In genomic region chr16:229731-230281, GRCh38 we compare ENCODE assay signal across 8 cellular contexts. TPM values are rescaled to one million over a fixed set of nuclear protein-coding genes. Genes with fewer than 3 reads are reported as not detected.
A peak's percentile ranks its signal among the peaks of the same experiment; 100 is the strongest.
DNase-seq lines count a peak whose midpoint lies in the region; ATAC-seq, FAIRE-seq and TF ChIP-seq lines count a peak whose summit lies in the region.

No MANE protein-coding gene starts in this region.

- no peaks in the 10 kb centered on the region for H3K9me3 ChIP-seq in right lobe of liver
- no peaks in the 10 kb centered on the region for H3K9me3 ChIP-seq in tibial nerve
- H3K9me3 ChIP-seq in small intestine (ENCODE audit: control insufficient read depth, low read depth), result no peaks in the 10 kb centered on the region

- FAIRE-seq in small intestine (lab: Jason Lieb, UNC), result no peak

- TF ChIP-seq POLR2A in right lobe of liver (IDR thresholded peaks at IDR 0.05) (no peak), tibial nerve (IDR thresholded peaks at IDR 0.05) (no peak)

- no peaks in the 10 kb centered on the region for H3K9me3 Mint-ChIP-seq in activated naive CD4-positive, alpha-beta T cell treated with anti-CD3 and anti-CD28 coated beads, Interleukin-2, amount 10 ng/mL, durations not matched to agents 7 days and 5 days
- no peaks in the 10 kb centered on the region for H3K9me3 Mint-ChIP-seq in activated naive CD8-positive, alpha-beta T cell treated with anti-CD3 and anti-CD28 coated beads, Interleukin-2, amount 50 U/mL, for 24 hours

- CTCF ChIA-PET in activated naive CD4-positive, alpha-beta T cell treated with anti-CD3 and anti-CD28 coated beads, Interleukin-2, amount 10 ng/mL, durations not matched to agents 7 days and 5 days (lab: Charles Lee), result interaction anchor here (2.4 kb wide), 1 partner anchor 133 kb away, joined by 12 read pairs; no protein-coding TSS in a partner anchor

- H3K36me3 Mint-ChIP-seq in activated naive CD4-positive, alpha-beta T cell treated with anti-CD3 and anti-CD28 coated beads, Interleukin-2, amount 10 ng/mL, durations not matched to agents 7 days and 5 days, result peaks cover 22% of the 10 kb centered on the region
- H3K36me3 Mint-ChIP-seq in activated naive CD8-positive, alpha-beta T cell treated with anti-CD3 and anti-CD28 coated beads, Interleukin-2, amount 50 U/mL, for 24 hours (ENCODE audit: low read depth), result peaks cover 33% of the 10 kb centered on the region

- no peak overlapping the region for H3K27ac ChIP-seq in right lobe of liver
- H3K27ac ChIP-seq in tibial nerve, result peak overlapping the region; percentile 97 to 100 (median 98)
- no peak overlapping the region for H3K27ac ChIP-seq in small intestine (ENCODE audit: low read depth in 1 of 2, low read length in 1 of 2)

- no peak for ATAC-seq in activated naive CD8-positive, alpha-beta T cell treated with anti-CD3 and anti-CD28 coated beads, Interleukin-2, amount 50 U/mL, for 24 hours
- no peak for ATAC-seq in right lobe of liver

- H3K4me1 ChIP-seq in right lobe of liver, result peaks cover 0 to 14% (median 6%) of the 10 kb centered on the region in 4 donors
- peaks cover 0 to 36% (median 12%) of the 10 kb centered on the region in 4 donors for H3K4me1 ChIP-seq in tibial nerve
- peaks cover 3 to 5% of the 10 kb centered on the region in 2 donors for H3K4me1 ChIP-seq in small intestine (ENCODE audit: control insufficient read depth in 2 of 2, insufficient read depth in 1 of 2, low read depth in 1 of 2, low read length in 1 of 2)

- peaks cover 40% of the 10 kb centered on the region for H3K4me1 Mint-ChIP-seq in activated naive CD4-positive, alpha-beta T cell treated with anti-CD3 and anti-CD28 coated beads, Interleukin-2, amount 10 ng/mL, durations not matched to agents 7 days and 5 days
- H3K4me1 Mint-ChIP-seq in activated naive CD8-positive, alpha-beta T cell treated with anti-CD3 and anti-CD28 coated beads, Interleukin-2, amount 50 U/mL, for 24 hours, result peaks cover 40% of the 10 kb centered on the region

- peak overlapping the region; percentile 94 for H3K4me3 Mint-ChIP-seq in activated naive CD4-positive, alpha-beta T cell treated with anti-CD3 and anti-CD28 coated beads, Interleukin-2, amount 10 ng/mL, durations not matched to agents 7 days and 5 days
- peak overlapping the region; percentile 92 for H3K4me3 Mint-ChIP-seq in activated naive CD8-positive, alpha-beta T cell treated with anti-CD3 and anti-CD28 coated beads, Interleukin-2, amount 50 U/mL, for 24 hours

- H3K27ac Mint-ChIP-seq in activated naive CD4-positive, alpha-beta T cell treated with anti-CD3 and anti-CD28 coated beads, Interleukin-2, amount 10 ng/mL, durations not matched to agents 7 days and 5 days, result peak overlapping the region; percentile 93
- H3K27ac Mint-ChIP-seq in activated naive CD8-positive, alpha-beta T cell treated with anti-CD3 and anti-CD28 coated beads, Interleukin-2, amount 50 U/mL, for 24 hours, result peak overlapping the region; percentile 60

- intact Hi-C loops in right lobe of liver (cut with DNase I), result loop anchor here in 1 of 2 donors (10.0 kb wide), 1 partner anchor 135 kb away; no protein-coding TSS in a partner anchor

- no peak for TF ChIP-seq EP300 in tibial nerve (IDR thresholded peaks at IDR 0.05)

- H3K27me3 ChIP-seq in right lobe of liver, result no peaks in the 10 kb centered on the region
- H3K27me3 ChIP-seq in tibial nerve, result no peaks in the 10 kb centered on the region
- H3K27me3 ChIP-seq in small intestine (ENCODE audit: control insufficient read depth in 2 of 2, insufficient read depth in 2 of 2, low read length in 2 of 2), result no peaks in the 10 kb centered on the region

- peaks cover 5% of the 10 kb centered on the region for H3K27me3 Mint-ChIP-seq in activated naive CD4-positive, alpha-beta T cell treated with anti-CD3 and anti-CD28 coated beads, Interleukin-2, amount 10 ng/mL, durations not matched to agents 7 days and 5 days
- peaks cover 2% of the 10 kb centered on the region for H3K27me3 Mint-ChIP-seq in activated naive CD8-positive, alpha-beta T cell treated with anti-CD3 and anti-CD28 coated beads, Interleukin-2, amount 50 U/mL, for 24 hours

- no peak for TF ChIP-seq CTCF in right lobe of liver (IDR thresholded peaks at IDR 0.05)
- TF ChIP-seq CTCF in tibial nerve (IDR thresholded peaks at IDR 0.05), result no peak

- DNase-seq in activated naive CD4-positive, alpha-beta T cell treated with anti-CD3 and anti-CD28 coated beads, Interleukin-2, amount 10 ng/mL, durations not matched to agents 7 days and 5 days, result no peak
- DNase-seq in activated naive CD4-positive, alpha-beta T cell (lab: John Stamatoyannopoulos, UW), result no peak
- no peak for DNase-seq in activated naive CD8-positive, alpha-beta T cell treated with anti-CD3 and anti-CD28 coated beads, Interleukin-2, amount 50 U/mL, for 24 hours
- DNase-seq in right lobe of liver (no peak), tibial nerve (ENCODE audit: low spot score in 2 of 2) (no peak), small intestine (no peak), middle frontal gyrus (ENCODE audit: extremely low spot score, low spot score) (no peak), mucosa of gallbladder (ENCODE audit: low spot score) (no peak)

- WGBS in right lobe of liver (ENCODE audit: insufficient coverage, low coverage, low lambda C conversion rate, missing lambda C conversion rate), result 69% methylated on average over 22 of the region's 22 CpGs
- WGBS in tibial nerve, 2 donors, result 81 to 84% methylated on average over 22 of the region's 22 CpGs
- 73 to 78% (median 75%) methylated on average over 22 of the region's 22 CpGs for WGBS in small intestine, 3 donors

- H3K36me3 ChIP-seq in right lobe of liver (peaks cover 0 to 27% (median 11%) of the 10 kb centered on the region in 4 donors), tibial nerve (peaks cover 0 to 27% (median 13%) of the 10 kb centered on the region in 3 donors), small intestine (ENCODE audit: control insufficient read depth in 2 of 2, insufficient read depth in 2 of 2, low read length in 2 of 2) (peaks cover 3 to 9% of the 10 kb centered on the region in 2 donors)

- peak overlapping the region; percentile 79 to 96 (median 87) for H3K4me3 ChIP-seq in right lobe of liver
- peak overlapping the region; percentile 75 to 96 (median 88) for H3K4me3 ChIP-seq in tibial nerve
- H3K4me3 ChIP-seq in small intestine (ENCODE audit: low read depth in 1 of 2, low read length in 2 of 2), result peak overlapping the region in 1 of 2 donors; percentile 94

RNA-seq across cellular contexts. Expression of gene LUC7L, which starts 0.6 kb away (rescaled TPM):
- total RNA-seq in right lobe of liver (10 to 100 TPM; 18.9 to 30.2 (median 20.4) TPM), tibial nerve (100 to 1,000 TPM; 109 to 180 (median 123) TPM), mucosa of gallbladder (72.1 TPM)
- polyA plus RNA-seq in small intestine, result 100 to 1,000 TPM in 2 of 3 donors, 10 to 100 TPM in 1; 56.6 to 136 (median 115) TPM

RNA-seq across cellular contexts. Expression of gene FAM234A, which starts 4.8 kb away (rescaled TPM):
- 10 to 100 TPM; 31.7 to 64.8 (median 41.9) TPM for total RNA-seq in right lobe of liver
- 100 to 1,000 TPM in 2 of 4 donors, 10 to 100 TPM in 2; 73.5 to 192 (median 99.0) TPM for total RNA-seq in tibial nerve
- 100 to 1,000 TPM in 1 of 3 donors, 10 to 100 TPM in 2; 56.5 to 107 (median 57.9) TPM for polyA plus RNA-seq in small intestine
- total RNA-seq in mucosa of gallbladder, result 138 TPM

RNA-seq across cellular contexts. Expression of gene RGS11, which starts 45.9 kb away (rescaled TPM):
- total RNA-seq in right lobe of liver (1 to 10 TPM in 1 of 6 experiments, under 1 TPM in 5; 0.37 to 1.3 (median 0.80) TPM), tibial nerve (10 to 100 TPM; 20.8 to 59.0 (median 29.7) TPM), mucosa of gallbladder (6.7 TPM)
- polyA plus RNA-seq in small intestine, result 10 to 100 TPM in 2 of 3 donors, 1 to 10 TPM in 1; 3.6 to 20.1 (median 11.1) TPM

RNA-seq across cellular contexts. Expression of gene HBQ1, which starts 49.5 kb away (rescaled TPM):
- total RNA-seq in right lobe of liver (under 1 TPM in 1 of 6 experiments, not detected in 5; 0.47 TPM), tibial nerve (not detected), mucosa of gallbladder (not detected)
- polyA plus RNA-seq in small intestine, result not detected

RNA-seq across cellular contexts. Expression of gene ARHGDIG, which starts 50.6 kb away (rescaled TPM):
- total RNA-seq in right lobe of liver (not detected), tibial nerve (not detected), mucosa of gallbladder (2.6 TPM)
- 10 to 100 TPM; 14.1 to 81.6 (median 14.3) TPM for polyA plus RNA-seq in small intestine

Comparison
In these comparisons a context has a peak if more than half of its experiments do, and no peak if none do; other contexts are left out.
1. H3K27ac ChIP-seq: peak in tibial nerve (4 of 4); none in right lobe of liver (0 of 3) and small intestine (0 of 2).